ENCODE assay signal across 6 cellular contexts in the genomic region with DNA sequence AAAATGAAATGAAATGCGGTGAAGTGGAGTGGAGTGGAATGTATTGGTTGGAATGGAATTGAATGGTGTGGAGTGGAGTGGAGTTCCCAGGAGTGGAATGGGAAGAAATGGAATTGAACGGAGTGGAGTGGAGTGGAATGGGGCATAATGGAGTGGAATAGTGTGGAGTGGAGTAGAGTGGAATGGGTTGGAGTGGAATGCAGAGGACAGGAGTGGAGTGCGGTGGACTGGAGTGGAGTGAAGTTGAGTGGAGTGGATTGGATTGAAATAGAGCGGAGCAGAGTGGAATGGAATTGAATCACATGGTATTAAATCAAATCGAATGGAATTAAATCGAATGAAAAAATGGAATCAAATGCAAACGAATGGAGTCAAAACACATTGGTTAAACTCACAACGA.
DNase-seq lines count a peak whose midpoint lies in the region; ATAC-seq and TF ChIP-seq lines count a peak whose summit lies in the region.
"Not testable (repeated sequence)": the region's sequence is repeated elsewhere in the genome, so short reads cannot be mapped to it uniquely, and the experiment has no call there.

No MANE protein-coding gene starts in this region.

- H2BK120ac ChIP-seq in trophoblast cell (ENCODE audit: insufficient read depth, low read length, poor library complexity) = not testable (repeated sequence)

- H4K12ac ChIP-seq in trophoblast cell (ENCODE audit: low read depth, low read length) = not testable (repeated sequence)

- not testable (repeated sequence) for H3K27me3 ChIP-seq in RWPE2 (ENCODE audit: insufficient read depth, poor library complexity, severe bottlenecking); endodermal cell (ENCODE audit: control insufficient read depth, insufficient read depth, low read length, poor library complexity, severe bottlenecking); trophoblast cell (ENCODE audit: insufficient read depth, low read length); upper lobe of right lung

- H3K4ac ChIP-seq in trophoblast cell (ENCODE audit: low read depth, low read length) = not testable (repeated sequence)

- intact Hi-C loops in upper lobe of right lung (cut with DNase I) = not testable (repeated sequence)

- H3K4me3 Mint-ChIP-seq in endodermal cell = not testable (repeated sequence)
- H3K4me3 Mint-ChIP-seq in endothelial cell (ENCODE audit: unreplicated experiment) = peak overlapping the region; percentile 48

- not testable (repeated sequence) for H3K9ac ChIP-seq in endodermal cell (ENCODE audit: extremely low read depth, low read length, poor library complexity, severe bottlenecking); trophoblast cell (ENCODE audit: low read length)

- not testable (repeated sequence) for H3K4me1 ChIP-seq in RWPE2 (ENCODE audit: insufficient read depth, poor library complexity, severe bottlenecking); endodermal cell (ENCODE audit: control insufficient read depth, insufficient read depth, low read length); trophoblast cell (ENCODE audit: control insufficient read depth in 1 of 2, insufficient read depth in 2 of 2, low read length in 2 of 2); upper lobe of right lung

- not testable (repeated sequence) for H3K79me2 ChIP-seq in trophoblast cell (ENCODE audit: control insufficient read depth, insufficient read depth, low read length, poor library complexity)

- not testable (repeated sequence) for H2BK5ac ChIP-seq in trophoblast cell (ENCODE audit: low read depth, low read length, poor library complexity)

- H3K4me2 ChIP-seq in trophoblast cell (ENCODE audit: low read length) = not testable (repeated sequence)

- not testable (repeated sequence) for H3K9me3 Mint-ChIP-seq in endodermal cell
- peaks cover 58% of the 10 kb centered on the region for H3K9me3 Mint-ChIP-seq in endothelial cell (ENCODE audit: unreplicated experiment)

- not testable (repeated sequence) for H2AFZ ChIP-seq in trophoblast cell (ENCODE audit: insufficient read depth, low read length, poor library complexity)

- H3K4me3 ChIP-seq in RWPE2 (ENCODE audit: severe bottlenecking); upper lobe of right lung: not testable (repeated sequence)
- H3K4me3 ChIP-seq in endodermal cell (ENCODE audit: low read length) = peak overlapping the region; percentile 10
- peak overlapping the region; percentile 63 for H3K4me3 ChIP-seq in trophoblast cell (ENCODE audit: low read depth, low read length)

- not testable (repeated sequence) for H4K91ac ChIP-seq in trophoblast cell (ENCODE audit: low read depth, low read length)

- H3K4me1 Mint-ChIP-seq in endodermal cell; endothelial cell (ENCODE audit: unreplicated experiment): not testable (repeated sequence)

- H2BK12ac ChIP-seq in trophoblast cell (ENCODE audit: low read length) = not testable (repeated sequence)

- not testable (repeated sequence) for H3K9me3 ChIP-seq in RWPE2 (ENCODE audit: severe bottlenecking); trophoblast cell (ENCODE audit: insufficient read depth, low read depth, low read length); upper lobe of right lung
- peaks cover 45% of the 10 kb centered on the region for H3K9me3 ChIP-seq in endodermal cell (ENCODE audit: control insufficient read depth, low read length)

- DNase-seq in RWPE2 (ENCODE audit: low spot score) = peak; percentile 72
- peak; percentile 8 for DNase-seq in activated naive CD4-positive, alpha-beta T cell treated with anti-CD3 and anti-CD28 coated beads, Interleukin-2, amount 50 U/mL, for 16 hours
- DNase-seq in endodermal cell; endothelial cell (ENCODE audit: low spot score); trophoblast cell; upper lobe of right lung: not testable (repeated sequence)

- not testable (repeated sequence) for H3K36me3 Mint-ChIP-seq in endodermal cell (ENCODE audit: low read depth)
- H3K36me3 Mint-ChIP-seq in endothelial cell (ENCODE audit: low read depth, unreplicated experiment) = peaks cover 49% of the 10 kb centered on the region

- ATAC-seq in RWPE2 (ENCODE audit: low read depth) = not testable (repeated sequence)
- peak; percentile 58 for ATAC-seq in upper lobe of right lung

- not testable (repeated sequence) for H3K14ac ChIP-seq in trophoblast cell (ENCODE audit: low read length)

- not testable (repeated sequence) for H4K8ac ChIP-seq in trophoblast cell (ENCODE audit: low read depth, low read length)

- H3K36me3 ChIP-seq in RWPE2 (ENCODE audit: low read depth); endodermal cell (ENCODE audit: control insufficient read depth, insufficient read depth, low read length); trophoblast cell (ENCODE audit: control insufficient read depth in 1 of 2, insufficient read depth in 2 of 2, low read length in 2 of 2); upper lobe of right lung: not testable (repeated sequence)

- not testable (repeated sequence) for H3K27me3 Mint-ChIP-seq in endodermal cell (ENCODE audit: insufficient read depth)
- H3K27me3 Mint-ChIP-seq in endothelial cell (ENCODE audit: unreplicated experiment) = peaks cover 24% of the 10 kb centered on the region

- H3K27ac ChIP-seq in RWPE2 (ENCODE audit: poor library complexity, severe bottlenecking); endodermal cell (ENCODE audit: low read depth, low read length); trophoblast cell (ENCODE audit: low read depth, low read length); upper lobe of right lung: not testable (repeated sequence)

- not testable (repeated sequence) for H3K27ac Mint-ChIP-seq in endodermal cell; endothelial cell (ENCODE audit: unreplicated experiment)

- H2AK5ac ChIP-seq in trophoblast cell (ENCODE audit: low read length) = not testable (repeated sequence)

- 82 to 84% methylated on average over 8 of the region's 8 CpGs for WGBS in endodermal cell (ENCODE audit: insufficient coverage in 1 of 2, insufficient read length in 1 of 2), 2 experiments
- WGBS in trophoblast cell (ENCODE audit: extremely low coverage, insufficient coverage, insufficient read length) = 100% methylated on average over 1 of the region's 8 CpGs

- H3K79me1 ChIP-seq in trophoblast cell (ENCODE audit: low read length) = not testable (repeated sequence)

- not testable (repeated sequence) for TF ChIP-seq CTCF in RWPE2 (IDR thresholded peaks at IDR 0.05; ENCODE audit: poor library complexity, severe bottlenecking); endodermal cell (conservative IDR thresholded peaks at IDR 0.05); endothelial cell (IDR thresholded peaks at IDR 0.05; ENCODE audit: unreplicated experiment); upper lobe of right lung (IDR thresholded peaks at IDR 0.05)

- H3K18ac ChIP-seq in trophoblast cell (ENCODE audit: low read length) = not testable (repeated sequence)

- H3K23ac ChIP-seq in trophoblast cell (ENCODE audit: low read length) = not testable (repeated sequence)
